Comparison of ENCODE assay signal across 1 cellular context in genomic region chr3:57948782-57949242, GRCh38.
TF ChIP-seq lines count a peak whose summit lies in the region.

No MANE protein-coding gene starts in this region.

TF ChIP-seq in HepG2, 621 proteins besides CTCF, POLR2A, EP300 and RAD21 (continued from another document and continues in another):
- no peak for TF ChIP-seq ATF4 (CRISPR knock-in tag; IDR thresholded peaks at IDR 0.05)
- no peak for TF ChIP-seq ZNF263 (CRISPR knock-in tag; IDR thresholded peaks at IDR 0.05)
- TF ChIP-seq KDM6A (CRISPR knock-in tag; IDR thresholded peaks at IDR 0.05; ENCODE audit: low read depth): no peak; the same call in 1 of the 2 replicates
- no peak for TF ChIP-seq MTA3 (CRISPR knock-in tag; IDR thresholded peaks at IDR 0.05)
- no peak for TF ChIP-seq ZNF839 (CRISPR knock-in tag; IDR thresholded peaks at IDR 0.05; ENCODE audit: borderline replicate concordance)
- no peak for TF ChIP-seq SAFB2 (CRISPR knock-in tag; IDR thresholded peaks at IDR 0.05; ENCODE audit: borderline replicate concordance, low read depth)
- TF ChIP-seq ZNF850 (CRISPR knock-in tag; conservative IDR thresholded peaks at IDR 0.05): no peak
- TF ChIP-seq EHMT2 (IDR thresholded peaks at IDR 0.05; ENCODE audit: borderline replicate concordance, low read depth, low read length): no peak
- no peak for TF ChIP-seq FOXK1 (CRISPR knock-in tag; IDR thresholded peaks at IDR 0.05; ENCODE audit: borderline replicate concordance, low read depth)
- peak; percentile 64; the same call in 1 of the 2 replicates for TF ChIP-seq RXRB (CRISPR knock-in tag; IDR thresholded peaks at IDR 0.05; ENCODE audit: borderline replicate concordance)
- no peak for TF ChIP-seq ZNF576 (CRISPR knock-in tag; IDR thresholded peaks at IDR 0.05)
- TF ChIP-seq MEIS2 (CRISPR knock-in tag; IDR thresholded peaks at IDR 0.05): peak; percentile 44; the same call in 1 of the 2 replicates
- 0 out of 2 replicates have a peak, but pooled peaks have one; percentile 8 for TF ChIP-seq EEA1 (CRISPR knock-in tag; IDR thresholded peaks at IDR 0.05; ENCODE audit: borderline replicate concordance)
- TF ChIP-seq GATA4 (IDR thresholded peaks at IDR 0.05; ENCODE audit: borderline replicate concordance, low read depth): no peak
- TF ChIP-seq CCAR2 (optimal IDR thresholded peaks at IDR 0.05; ENCODE audit: low read depth, low read length): no peak
- 0 out of 2 replicates have a peak, but pooled peaks have one; percentile 28 for TF ChIP-seq ZHX1 (CRISPR knock-in tag; IDR thresholded peaks at IDR 0.05; ENCODE audit: low read depth)
- TF ChIP-seq IKZF5 (CRISPR knock-in tag; IDR thresholded peaks at IDR 0.05): 0 out of 2 replicates have a peak, but pooled peaks have one; percentile 15
- no peak for TF ChIP-seq ZNF580 (CRISPR knock-in tag; IDR thresholded peaks at IDR 0.05; ENCODE audit: borderline replicate concordance, low read depth)
- no peak for TF ChIP-seq TAF1 (CRISPR knock-in tag; IDR thresholded peaks at IDR 0.05)
- no peak for TF ChIP-seq ZNF691 (CRISPR knock-in tag; IDR thresholded peaks at IDR 0.05; ENCODE audit: borderline replicate concordance, low read depth)
- no peak for TF ChIP-seq ADNP (CRISPR knock-in tag; IDR thresholded peaks at IDR 0.05)
- TF ChIP-seq ZNF530 (CRISPR knock-in tag; IDR thresholded peaks at IDR 0.05; ENCODE audit: low read depth): no peak
- no peak for TF ChIP-seq ZBTB4 (CRISPR knock-in tag; IDR thresholded peaks at IDR 0.05; ENCODE audit: borderline replicate concordance)
- TF ChIP-seq ZNF550 (CRISPR knock-in tag; IDR thresholded peaks at IDR 0.05; ENCODE audit: borderline replicate concordance): no peak
- no peak for TF ChIP-seq PHF5A (CRISPR knock-in tag; IDR thresholded peaks at IDR 0.05; ENCODE audit: low read depth, unreplicated experiment)
- TF ChIP-seq ZNF407 (CRISPR knock-in tag; IDR thresholded peaks at IDR 0.05; ENCODE audit: not compliant biosample characterization): no peak
- no peak for TF ChIP-seq ZNF460 (CRISPR knock-in tag; IDR thresholded peaks at IDR 0.05; ENCODE audit: borderline replicate concordance)
- TF ChIP-seq HMGXB4 (CRISPR knock-in tag; IDR thresholded peaks at IDR 0.05; ENCODE audit: borderline replicate concordance in 1 of 2, low read depth in 1 of 2): no peak; a peak in 2 of 4 replicates
- TF ChIP-seq ZNF30 (CRISPR knock-in tag; IDR thresholded peaks at IDR 0.05): no peak
- TF ChIP-seq SP1 (IDR thresholded peaks at IDR 0.05): no peak
- TF ChIP-seq SP1 (CRISPR knock-in tag; IDR thresholded peaks at IDR 0.05): no peak
- TF ChIP-seq CHCHD3 (CRISPR knock-in tag; IDR thresholded peaks at IDR 0.05): no peak
- no peak for TF ChIP-seq MLX (CRISPR knock-in tag; IDR thresholded peaks at IDR 0.05)
- no peak for TF ChIP-seq ZNF605 (CRISPR knock-in tag; IDR thresholded peaks at IDR 0.05)
- TF ChIP-seq SRSF9 (IDR thresholded peaks at IDR 0.05; ENCODE audit: borderline replicate concordance, insufficient read depth, low read depth, low read length, poor library complexity, severe bottlenecking): no peak
- no peak for TF ChIP-seq FOXP1 (IDR thresholded peaks at IDR 0.05)
- TF ChIP-seq FOXP1 (CRISPR knock-in tag; IDR thresholded peaks at IDR 0.05): no peak
